Comparison of ENCODE assay signal across 7 cellular contexts in the genomic region with DNA sequence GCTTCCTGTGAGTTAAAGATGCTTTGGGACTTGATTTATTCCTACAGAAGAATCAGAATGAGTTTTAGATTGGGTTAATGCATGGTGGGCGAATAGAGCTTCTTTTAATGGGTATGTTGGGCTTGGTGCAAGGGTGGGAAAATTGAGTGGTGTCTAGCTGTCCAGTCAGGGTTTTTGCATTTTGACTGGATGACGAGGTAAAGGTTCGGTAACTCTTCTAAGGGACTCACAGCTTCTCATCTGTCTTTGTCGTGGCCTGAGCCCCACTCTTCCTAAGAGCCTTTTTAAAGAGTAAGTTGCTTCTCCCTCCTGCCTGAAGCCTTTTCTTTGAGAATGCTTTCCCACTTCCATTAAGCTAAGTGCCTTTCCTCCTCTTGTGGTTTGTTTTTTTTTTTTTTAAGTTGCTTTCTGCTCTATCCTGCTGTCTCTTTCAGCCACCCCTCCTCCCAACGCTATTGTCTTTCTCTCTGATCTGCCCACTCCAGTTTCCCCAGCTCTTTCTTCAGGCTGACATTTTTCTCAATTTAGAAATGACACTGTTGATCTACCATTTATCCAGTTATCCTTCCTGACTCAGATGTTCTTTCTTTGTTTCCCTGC.
DNase-seq lines count a peak whose midpoint lies in the region; ATAC-seq and TF ChIP-seq lines count a peak whose summit lies in the region.

No MANE protein-coding gene starts in this region.

- no peaks in the 10 kb centered on the region for H3K27me3 ChIP-seq in HUES6 (ENCODE audit: control insufficient read depth, insufficient read depth, low read length)
- no peaks in the 10 kb centered on the region for H3K27me3 ChIP-seq in iPS DF 6.9 (ENCODE audit: control insufficient read depth, insufficient read depth, low read length)

- ATAC-seq in stimulated activated effector memory CD8-positive, alpha-beta T cell treated with anti-CD3 and anti-CD28 coated beads, Interleukin-12 subunit alpha, Interleukin-12 subunit beta, amount 100 ng/mL, for 72 hours, result no peak
- no peak for ATAC-seq in HG02970 (IDR thresholded peaks at IDR 0.05; ENCODE audit: low FRiP score, unreplicated experiment)

- no peaks in the 10 kb centered on the region for H3K9me3 ChIP-seq in HUES6 (ENCODE audit: control insufficient read depth, insufficient read depth, low read depth, low read length)
- no peaks in the 10 kb centered on the region; the same call in 1 of the 2 replicates for H3K9me3 ChIP-seq in iPS DF 6.9 (ENCODE audit: control insufficient read depth, insufficient read depth, low read length)

- H3K27ac Mint-ChIP-seq in stimulated activated effector memory CD8-positive, alpha-beta T cell treated with anti-CD3 and anti-CD28 coated beads, Interleukin-12 subunit alpha, Interleukin-12 subunit beta, amount 100 ng/mL, for 72 hours, result peak overlapping the region; percentile 95

- DNase-seq in iPS DF 6.9 (ENCODE audit: low read depth, low spot score) (no peak), NCI-H1694 (lab: John Stamatoyannopoulos, UW) (no peak)
- no peak for DNase-seq in stimulated activated effector memory CD8-positive, alpha-beta T cell treated with anti-CD3 and anti-CD28 coated beads, Interleukin-12 subunit alpha, Interleukin-12 subunit beta, amount 100 ng/mL, for 72 hours (ENCODE audit: low spot score in 2 of 2)
- no peak for DNase-seq in activated CD4-positive, CD25-positive, alpha-beta regulatory T cell (lab: John Stamatoyannopoulos, UW)

- H3K4me3 ChIP-seq in HUES6 (ENCODE audit: low read depth, low read length), result peak overlapping the region; percentile 93
- peak overlapping the region; percentile 77 for H3K4me3 ChIP-seq in WI38 (ENCODE audit: low read depth, low read length)
- peak overlapping the region; percentile 72; the same call in 1 of the 2 replicates for H3K4me3 ChIP-seq in iPS DF 6.9 (ENCODE audit: low read length)

- peaks cover 38% of the 10 kb centered on the region for H3K4me1 Mint-ChIP-seq in stimulated activated effector memory CD8-positive, alpha-beta T cell treated with anti-CD3 and anti-CD28 coated beads, Interleukin-12 subunit alpha, Interleukin-12 subunit beta, amount 100 ng/mL, for 72 hours

- H3K9ac ChIP-seq in HUES6 (ENCODE audit: low read length), result peak overlapping the region; percentile 87

- WGBS in iPS DF 6.9 (ENCODE audit: insufficient coverage, insufficient read length), result no CpG with 5 or more reads among the region's 5 CpGs

- peak overlapping the region; percentile 90 for H3K4me3 Mint-ChIP-seq in stimulated activated effector memory CD8-positive, alpha-beta T cell treated with anti-CD3 and anti-CD28 coated beads, Interleukin-12 subunit alpha, Interleukin-12 subunit beta, amount 100 ng/mL, for 72 hours

- H3K4me1 ChIP-seq in HUES6 (ENCODE audit: control insufficient read depth, insufficient read depth, low read length), result 0 out of 2 replicates have a peak, but pooled peaks cover 7% of the 10 kb centered on the region
- no peaks in the 10 kb centered on the region for H3K4me1 ChIP-seq in iPS DF 6.9 (ENCODE audit: control insufficient read depth, insufficient read depth, low read length)

- H3K36me3 Mint-ChIP-seq in stimulated activated effector memory CD8-positive, alpha-beta T cell treated with anti-CD3 and anti-CD28 coated beads, Interleukin-12 subunit alpha, Interleukin-12 subunit beta, amount 100 ng/mL, for 72 hours, result peaks cover 58% of the 10 kb centered on the region

- peak overlapping the region; percentile 87; the same call in 1 of the 2 replicates for H3K27ac ChIP-seq in HUES6 (ENCODE audit: low read depth, low read length)
- no peak overlapping the region for H3K27ac ChIP-seq in iPS DF 6.9 (ENCODE audit: low read length)

- peaks cover 6% of the 10 kb centered on the region; the same call in 1 of the 2 replicates for H3K36me3 ChIP-seq in HUES6 (ENCODE audit: control insufficient read depth, insufficient read depth, low read length)
- no peaks in the 10 kb centered on the region for H3K36me3 ChIP-seq in iPS DF 6.9 (ENCODE audit: control insufficient read depth, insufficient read depth, low read length)

- no peak for TF ChIP-seq CTCF in WI38 (IDR thresholded peaks at IDR 0.05; ENCODE audit: low read depth, low read length)

- H3K9me3 Mint-ChIP-seq in stimulated activated effector memory CD8-positive, alpha-beta T cell treated with anti-CD3 and anti-CD28 coated beads, Interleukin-12 subunit alpha, Interleukin-12 subunit beta, amount 100 ng/mL, for 72 hours, result no peaks in the 10 kb centered on the region
